ENCODE assay signal across 14 cellular contexts in the genomic region with DNA sequence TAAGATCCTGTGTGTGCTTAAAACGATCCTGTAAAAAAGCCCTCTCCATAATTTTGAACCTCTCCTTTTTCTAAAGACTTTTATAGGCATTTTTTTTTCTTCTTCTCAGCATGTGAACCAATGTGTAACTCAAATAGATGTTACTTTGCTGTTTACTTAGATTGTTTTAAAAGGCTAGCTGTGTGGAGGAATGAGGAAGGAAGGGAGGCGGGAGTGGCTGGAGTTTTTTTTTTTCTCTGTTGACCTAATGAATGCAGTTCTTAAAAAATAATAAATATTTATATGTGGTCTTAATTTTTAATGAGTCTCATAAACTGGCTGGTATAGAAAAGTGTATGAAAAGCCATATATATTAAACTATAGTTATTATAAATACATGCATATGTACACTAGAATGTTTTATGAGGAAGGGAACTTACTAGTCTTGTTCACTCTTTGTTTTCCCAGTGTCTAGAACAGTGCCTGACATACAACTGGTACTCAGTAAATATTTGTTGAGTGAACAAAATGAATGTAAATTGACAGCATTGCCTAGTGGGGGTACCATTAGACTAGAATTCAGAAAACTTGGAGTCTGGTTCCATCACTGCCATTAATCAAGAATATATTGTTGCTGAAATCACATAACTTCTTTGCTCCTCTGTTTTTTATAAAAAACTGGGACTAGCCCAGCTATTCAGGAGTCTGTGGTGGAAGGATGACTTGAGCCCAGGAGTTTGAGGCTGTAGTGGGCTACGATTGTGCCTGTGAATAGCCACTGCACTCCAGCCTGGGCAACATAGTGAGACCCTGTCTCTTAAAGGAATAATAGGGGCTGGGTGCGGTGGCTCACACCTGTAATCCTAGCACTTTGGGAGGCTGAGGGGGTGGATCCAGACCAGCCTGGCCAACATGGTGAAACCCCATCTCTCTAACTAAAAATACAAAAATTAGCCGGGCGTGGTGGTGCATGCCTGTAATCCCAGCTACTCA. TPM values are rescaled to one million over a fixed set of nuclear protein-coding genes. Genes with fewer than 3 reads are reported as not detected.
A peak's percentile ranks its signal among the peaks of the same experiment; 100 is the strongest.
DNase-seq lines count a peak whose midpoint lies in the region; ATAC-seq and TF ChIP-seq lines count a peak whose summit lies in the region.
"Had no signal": no experiment of that assay in that cellular context is flagged by ENCODE, and none has a peak within 500 bp of the region (broad histone marks: within the 10 kb centered on the region; RNA-seq: fewer than 3 reads in every experiment).

No MANE protein-coding gene starts in this region.

- POLR2A ChIA-PET in activated CD4-positive, alpha-beta T cell treated with anti-CD3 and anti-CD28 coated beads for 36 hours (lab: Charles Lee): no interaction called here

- no peak for TF ChIP-seq EP300 in sigmoid colon (IDR thresholded peaks at IDR 0.05)

- intact Hi-C loops in ascending aorta (cut with DNase I): no loop called here
- intact Hi-C loops in sigmoid colon (cut with DNase I): loop anchor here (5.0 kb wide), 1 partner anchor 49 kb away; no protein-coding TSS in a partner anchor
- intact Hi-C loops in activated CD4-positive, alpha-beta T cell treated with anti-CD3 and anti-CD28 coated beads for 36 hours (cut with DNase I, micrococcal nuclease): no loop called here

- WGBS in sigmoid colon, 2 donors: 67 to 74% methylated on average over 6 of the region's 6 CpGs

- H3K27ac Mint-ChIP-seq in activated CD4-positive, alpha-beta T cell treated with anti-CD3 and anti-CD28 coated beads for 36 hours: no peak overlapping the region
- H3K27ac Mint-ChIP-seq: activated T-helper 1 cell treated with anti-CD3 and anti-CD28 coated beads, Interleukin-12 subunit alpha, Interleukin-12 subunit beta, Interleukin-2, Interleukin-4 antibody, amounts not matched to agents 30 ng/mL and 10 ng/mL and 1 ng/mL, durations not matched to agents 14 hours and 24 hours and 36 hours had no signal

- no peaks in the 10 kb centered on the region for H3K36me3 Mint-ChIP-seq in activated CD4-positive, alpha-beta T cell treated with anti-CD3 and anti-CD28 coated beads for 36 hours (ENCODE audit: low read depth)

- peaks cover 0 to 25% of the 10 kb centered on the region in 2 donors for H3K4me1 ChIP-seq in ascending aorta
- H3K4me1 ChIP-seq in sigmoid colon: peaks cover 0 to 33% (median 29%) of the 10 kb centered on the region in 4 donors
- H3K4me1 ChIP-seq: foreskin keratinocyte had no signal

- H3K9me3 ChIP-seq in ascending aorta (no peaks in the 10 kb centered on the region), sigmoid colon (no peaks in the 10 kb centered on the region)
- H3K9me3 ChIP-seq: ovary had no signal

- H3K27me3 ChIP-seq in ascending aorta (no peaks in the 10 kb centered on the region), sigmoid colon (no peaks in the 10 kb centered on the region)
- H3K27me3 ChIP-seq: foreskin keratinocyte, ovary had no signal

- H3K27me3 Mint-ChIP-seq in activated CD4-positive, alpha-beta T cell treated with anti-CD3 and anti-CD28 coated beads for 36 hours: peaks cover 5% of the 10 kb centered on the region

- peak overlapping the region in 1 of 2 donors; percentile 49 for H3K4me3 ChIP-seq in ascending aorta
- H3K4me3 ChIP-seq in fibroblast of villous mesenchyme (ENCODE audit: low read depth, low read length): peak overlapping the region; percentile 13
- peak overlapping the region in 2 of 4 donors; percentile 1 to 14 for H3K4me3 ChIP-seq in sigmoid colon
- H3K4me3 ChIP-seq: ovary had no signal

- CTCF ChIA-PET in activated CD4-positive, alpha-beta T cell treated with anti-CD3 and anti-CD28 coated beads for 36 hours (lab: Charles Lee): interaction anchor here (0.9 kb wide), 1 partner anchor 84 kb away, joined by 3 read pairs; no protein-coding TSS in a partner anchor

- TF ChIP-seq CTCF in ascending aorta (IDR thresholded peaks at IDR 0.05) (no peak), fibroblast of villous mesenchyme (IDR thresholded peaks at IDR 0.05; ENCODE audit: insufficient read depth, low read depth, low read length) (no peak), sigmoid colon (IDR thresholded peaks at IDR 0.05) (no peak)

- H3K27ac ChIP-seq in ascending aorta (peak overlapping the region; percentile 76 to 77), sigmoid colon (peak overlapping the region; percentile 70 to 78 (median 76))
- H3K27ac ChIP-seq: foreskin keratinocyte had no signal

- H3K9me3 Mint-ChIP-seq in activated CD4-positive, alpha-beta T cell treated with anti-CD3 and anti-CD28 coated beads for 36 hours (ENCODE audit: low read depth): no peaks in the 10 kb centered on the region
- H3K9me3 Mint-ChIP-seq: activated T-helper 1 cell treated with anti-CD3 and anti-CD28 coated beads, Interleukin-12 subunit alpha, Interleukin-12 subunit beta, Interleukin-2, Interleukin-4 antibody, amounts not matched to agents 30 ng/mL and 10 ng/mL and 1 ng/mL, durations not matched to agents 14 hours and 24 hours and 36 hours had no signal

- no peaks in the 10 kb centered on the region for H3K36me3 ChIP-seq in ascending aorta
- no peaks in the 10 kb centered on the region for H3K36me3 ChIP-seq in sigmoid colon
- H3K36me3 ChIP-seq: ovary had no signal

- peak; percentile 6 for DNase-seq in CD1c-positive myeloid dendritic cell (ENCODE audit: extremely low spot score)
- DNase-seq in ascending aorta (ENCODE audit: low spot score in 2 of 2): no peak
- peak; percentile 47 for DNase-seq in fibroblast of villous mesenchyme (ENCODE audit: low read depth)
- no peak for DNase-seq in sigmoid colon
- no peak for DNase-seq in effector CD4-positive, alpha-beta T cell
- no peak for DNase-seq in activated CD4-positive, alpha-beta T cell treated with anti-CD3 and anti-CD28 coated beads for 36 hours
- DNase-seq in activated CD8-positive, alpha-beta memory T cell treated with anti-CD3 and anti-CD28 coated beads for 24 hours: no peak
- DNase-seq: foreskin keratinocyte, NCI-H510A treated with DMSO at 0.1 percent for 48 hours, ovary, SHP77 had no signal

- H3K4me3 Mint-ChIP-seq in activated CD4-positive, alpha-beta T cell treated with anti-CD3 and anti-CD28 coated beads for 36 hours: no peak overlapping the region
- H3K4me3 Mint-ChIP-seq: activated T-helper 1 cell treated with anti-CD3 and anti-CD28 coated beads, Interleukin-12 subunit alpha, Interleukin-12 subunit beta, Interleukin-2, Interleukin-4 antibody, amounts not matched to agents 30 ng/mL and 10 ng/mL and 1 ng/mL, durations not matched to agents 14 hours and 24 hours and 36 hours had no signal

- no peak for TF ChIP-seq POLR2A in sigmoid colon (IDR thresholded peaks at IDR 0.05)

- peaks cover 6% of the 10 kb centered on the region for H3K4me1 Mint-ChIP-seq in activated CD4-positive, alpha-beta T cell treated with anti-CD3 and anti-CD28 coated beads for 36 hours

- no peak for ATAC-seq in activated CD4-positive, alpha-beta T cell treated with anti-CD3 and anti-CD28 coated beads for 36 hours
- no peak for ATAC-seq in GM18873 (IDR thresholded peaks at IDR 0.05; ENCODE audit: low FRiP score, unreplicated experiment)
- ATAC-seq: activated CD4-positive, CD25-positive, alpha-beta regulatory T cell treated with anti-CD3 and anti-CD28 coated beads, Interleukin-2, amount 50 U/mL, for 24 hours; foreskin keratinocyte had no signal

RNA-seq across cellular contexts. Expression of a gene that starts 51.0 kb away (rescaled TPM):
- total RNA-seq in ascending aorta (52.0 TPM), fibroblast of villous mesenchyme (4.8 and 10.4 TPM in 2 replicates), sigmoid colon (100 to 1,000 TPM in 1 of 4 donors, 10 to 100 TPM in 3; 79.7 to 154 (median 89.1) TPM)
- polyA plus RNA-seq in sigmoid colon: 1 to 10 TPM; 2.3 to 7.6 (median 4.2) TPM
- total RNA-seq in activated CD4-positive, alpha-beta T cell treated with anti-CD3 and anti-CD28 coated beads for 36 hours: 1 to 10 TPM; 3.0 to 3.2 TPM

Comparison
In these comparisons a context has a peak if more than half of its experiments do, and no peak if none do; other contexts are left out.
1. DNase-seq: peak in CD1c-positive myeloid dendritic cell (single experiment) and fibroblast of villous mesenchyme (single experiment); none in ascending aorta (0 of 2), sigmoid colon (single experiment), effector CD4-positive, alpha-beta T cell (single experiment), activated CD4-positive, alpha-beta T cell treated with anti-CD3 and anti-CD28 coated beads for 36 hours (single experiment) and activated CD8-positive, alpha-beta memory T cell treated with anti-CD3 and anti-CD28 coated beads for 24 hours (single experiment).